9 cellular contexts compared by ENCODE assay signal in the genomic region with DNA sequence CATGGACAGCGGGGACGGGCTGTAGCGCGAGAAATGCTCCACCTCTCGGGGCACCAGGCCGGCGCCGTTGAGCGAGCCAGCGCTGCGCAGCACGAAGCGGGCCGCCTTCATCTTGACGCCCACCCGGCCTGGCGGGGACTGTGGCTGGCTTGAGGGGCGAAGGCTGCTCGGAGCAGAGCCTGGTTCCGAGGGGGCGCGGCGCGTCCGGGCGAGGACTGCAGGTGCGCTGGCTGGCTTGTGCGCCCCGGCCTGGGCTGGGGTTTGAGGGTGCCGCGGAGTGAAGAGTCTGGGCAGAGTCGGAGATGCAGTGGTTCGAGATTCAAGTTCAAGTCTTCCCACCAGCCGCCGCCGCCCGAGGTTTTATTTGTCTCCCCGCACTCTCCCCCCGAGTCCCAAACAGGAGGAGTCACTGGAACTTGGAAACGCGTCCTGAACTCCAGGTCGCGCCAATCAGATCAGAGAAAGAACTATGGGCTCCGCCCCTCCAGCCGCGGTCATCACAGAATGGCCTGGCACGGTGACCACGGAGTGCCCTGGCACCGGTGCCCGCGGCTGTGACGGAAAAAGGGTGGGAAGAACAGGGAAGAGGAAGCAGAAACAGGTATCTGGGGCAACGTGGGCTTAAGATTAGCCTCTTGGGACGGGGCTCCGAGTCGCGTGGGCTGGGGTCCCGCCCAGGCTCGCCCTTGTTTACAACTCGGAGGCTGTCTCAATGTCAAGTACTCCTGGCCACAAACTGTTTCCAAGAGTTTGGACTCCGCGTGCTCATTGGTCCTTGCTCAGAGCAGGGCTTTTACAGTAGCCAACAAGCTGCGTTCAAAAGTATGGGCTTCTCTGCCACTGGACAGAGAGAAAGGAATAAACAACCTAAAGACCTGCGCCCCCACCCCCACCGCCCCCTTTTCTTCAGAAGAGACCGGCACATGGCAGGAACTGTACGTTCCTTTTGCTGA. TPM values are rescaled to one million over a fixed set of nuclear protein-coding genes. Genes with fewer than 3 reads are reported as not detected.
A peak's percentile ranks its signal among the peaks of the same experiment; 100 is the strongest.
DNase-seq lines count a peak whose midpoint lies in the region; ATAC-seq, FAIRE-seq and TF ChIP-seq lines count a peak whose summit lies in the region.
"Had no signal": no experiment of that assay in that cellular context is flagged by ENCODE, and none has a peak within 500 bp of the region (broad histone marks: within the 10 kb centered on the region; RNA-seq: fewer than 3 reads in every experiment).

PDK4 (minus strand) TSS at position 334 of the 953 bp plus-strand sequence; CDS start at position 111, 223 bp downstream.

- peak within 1 kb of the TSS; percentile 98 for H3K4me3 ChIP-seq in coronary artery
- peak within 1 kb of the TSS; percentile 94 to 99 for H3K4me3 ChIP-seq in kidney (ENCODE audit: low read length in 2 of 2)
- H3K4me3 ChIP-seq in skeletal muscle cell (ENCODE audit: low read depth, low read length): peak within 1 kb of the TSS; percentile 41

- DNase-seq in NCI-H82 (lab: John Stamatoyannopoulos, UW): peak; percentile 60
- peak; percentile 99 for DNase-seq in coronary artery (ENCODE audit: low spot score)
- DNase-seq in kidney: peak; percentile 96
- no peak for DNase-seq in skeletal muscle cell (ENCODE audit: low read depth)
- DNase-seq in activated CD8-positive, alpha-beta memory T cell treated with anti-CD3 and anti-CD28 coated beads, Interleukin-2, amount 10 ng/mL, durations not matched to agents 7 days and 5 days: no peak

- TF ChIP-seq CTCF in coronary artery (IDR thresholded peaks at IDR 0.05) (no peak), kidney (IDR thresholded peaks at IDR 0.05; ENCODE audit: borderline replicate concordance, extremely low read depth, insufficient read depth) (no peak)

- peaks cover 3 to 18% of the 10 kb centered on the region in 2 donors for H3K4me1 ChIP-seq in kidney (ENCODE audit: control insufficient read depth in 1 of 2, insufficient read depth in 1 of 2, low read depth in 1 of 2, low read length in 2 of 2)

- FAIRE-seq in kidney (lab: Jason Lieb, UNC): peak; percentile 94

- CTCF ChIA-PET in activated CD8-positive, alpha-beta memory T cell treated with anti-CD3 and anti-CD28 coated beads, Interleukin-2, amount 10 ng/mL, durations not matched to agents 7 days and 5 days (lab: Charles Lee): no interaction called here

- H3K9me3 Mint-ChIP-seq in activated CD8-positive, alpha-beta memory T cell treated with anti-CD3 and anti-CD28 coated beads, Interleukin-2, amount 10 ng/mL, durations not matched to agents 7 days and 5 days (ENCODE audit: low read depth): no peaks in the 10 kb centered on the region

- ATAC-seq in GM18498 (IDR thresholded peaks at IDR 0.05; ENCODE audit: unreplicated experiment): peak; percentile 57
- no peak for ATAC-seq in GM18519 (IDR thresholded peaks at IDR 0.05; ENCODE audit: low FRiP score, unreplicated experiment)
- no peak for ATAC-seq in activated CD8-positive, alpha-beta memory T cell treated with anti-CD3 and anti-CD28 coated beads, Interleukin-2, amount 10 ng/mL, durations not matched to agents 7 days and 5 days
- ATAC-seq in HG03439 (IDR thresholded peaks at IDR 0.05; ENCODE audit: unreplicated experiment): no peak

- H3K4me3 Mint-ChIP-seq in activated CD8-positive, alpha-beta memory T cell treated with anti-CD3 and anti-CD28 coated beads, Interleukin-2, amount 10 ng/mL, durations not matched to agents 7 days and 5 days: no peak within 1 kb of the TSS

- peak within 1 kb of the TSS; percentile 90 to 100 for H3K27ac ChIP-seq in coronary artery
- H3K27ac ChIP-seq in kidney (ENCODE audit: low read depth in 2 of 2, low read length in 2 of 2): peak within 1 kb of the TSS; percentile 98

- intact Hi-C loops in kidney (cut with DNase I): no loop called here

- H3K9ac ChIP-seq in kidney (ENCODE audit: low read length in 2 of 2): peak within 1 kb of the TSS; percentile 81 to 99

- peaks cover 19 to 20% of the 10 kb centered on the region in 2 donors for H3K36me3 ChIP-seq in kidney (ENCODE audit: control insufficient read depth in 1 of 2, insufficient read depth in 2 of 2, low read length in 2 of 2)

- peaks cover 23% of the 10 kb centered on the region for H3K27me3 Mint-ChIP-seq in activated CD8-positive, alpha-beta memory T cell treated with anti-CD3 and anti-CD28 coated beads, Interleukin-2, amount 10 ng/mL, durations not matched to agents 7 days and 5 days

- H3K36me3 Mint-ChIP-seq in activated CD8-positive, alpha-beta memory T cell treated with anti-CD3 and anti-CD28 coated beads, Interleukin-2, amount 10 ng/mL, durations not matched to agents 7 days and 5 days: no peaks in the 10 kb centered on the region

- no peak within 1 kb of the TSS for H3K27ac Mint-ChIP-seq in activated CD8-positive, alpha-beta memory T cell treated with anti-CD3 and anti-CD28 coated beads, Interleukin-2, amount 10 ng/mL, durations not matched to agents 7 days and 5 days

- peaks cover 2% of the 10 kb centered on the region for H3K4me1 Mint-ChIP-seq in activated CD8-positive, alpha-beta memory T cell treated with anti-CD3 and anti-CD28 coated beads, Interleukin-2, amount 10 ng/mL, durations not matched to agents 7 days and 5 days

- no peaks in the 10 kb centered on the region for H3K9me3 ChIP-seq in kidney (ENCODE audit: control insufficient read depth in 1 of 2, low read length in 2 of 2)

RNA-seq across cellular contexts. Expression of gene PDK4, which starts in this region (rescaled TPM):
- total RNA-seq in kidney: 45.0 TPM
- polyA plus RNA-seq in kidney (ENCODE audit: insufficient read depth, low read depth, low replicate concordance): 106 TPM
- not detected for total RNA-seq in activated CD8-positive, alpha-beta memory T cell treated with anti-CD3 and anti-CD28 coated beads, Interleukin-2, amount 10 ng/mL, durations not matched to agents 7 days and 5 days
- total RNA-seq: T-helper 1 cell treated with Interleukin-12 subunit alpha and Interleukin-12 subunit beta and Interleukin-4 antibody, amounts not matched to agents 30 ng/mL and 1 ng/mL, for 36 hours had no signal

Comparison
In these comparisons a context has a peak if more than half of its experiments do, and no peak if none do; other contexts are left out.
1. RNA of gene PDK4 (total RNA-seq): 45.0 TPM in kidney (single experiment); not detected in activated CD8-positive, alpha-beta memory T cell treated with anti-CD3 and anti-CD28 coated beads, Interleukin-2, amount 10 ng/mL, durations not matched to agents 7 days and 5 days; every median in the first group is over 10 times any median in the second.
2. DNase-seq: peak in NCI-H82 (single experiment), coronary artery (single experiment) and kidney (single experiment); none in skeletal muscle cell (single experiment) and activated CD8-positive, alpha-beta memory T cell treated with anti-CD3 and anti-CD28 coated beads, Interleukin-2, amount 10 ng/mL, durations not matched to agents 7 days and 5 days (single experiment).
3. H3K4me3 ChIP-seq: peak in every context shown above with its lines; median percentile 98 in coronary artery; 96 in kidney; 41 in skeletal muscle cell.